In genomic region chr16:75011634-75012307, GRCh38 we compare ENCODE assay signal across 9 cellular contexts. TPM values are rescaled to one million over a fixed set of nuclear protein-coding genes. Genes with fewer than 3 reads are reported as not detected.
A peak's percentile ranks its signal among the peaks of the same experiment; 100 is the strongest.
DNase-seq lines count a peak whose midpoint lies in the region; ATAC-seq and TF ChIP-seq lines count a peak whose summit lies in the region.
"Had no signal": no experiment of that assay in that cellular context is flagged by ENCODE, and none has a peak within 500 bp of the region (broad histone marks: within the 10 kb centered on the region; RNA-seq: fewer than 3 reads in every experiment).

No MANE protein-coding gene starts in this region.

- ATAC-seq in HG02840 (IDR thresholded peaks at IDR 0.05; ENCODE audit: low FRiP score, unreplicated experiment) (peak; percentile 50), lung (ENCODE audit: insufficient read depth, low FRiP score) (peak; percentile 86)

- H3K4me3 ChIP-seq in lung (no peak overlapping the region), stomach smooth muscle (ENCODE audit: low read length in 2 of 2) (peak overlapping the region in 1 of 2 donors; percentile 22)

- peaks cover 17% of the 10 kb centered on the region for H3K4me1 Mint-ChIP-seq in MCF 10A (ENCODE audit: insufficient read depth, unreplicated experiment)

- H3K27me3 ChIP-seq in lung (ENCODE audit: control insufficient read depth, insufficient read depth) (no peaks in the 10 kb centered on the region), stomach smooth muscle (ENCODE audit: control insufficient read depth in 1 of 2, insufficient read depth in 2 of 2, low read length in 2 of 2) (no peaks in the 10 kb centered on the region)

- POLR2A ChIA-PET in RWPE1 (lab: Yijun Ruan, JAX; ENCODE audit: low non-redundant PET) = no interaction called here
- POLR2A ChIA-PET in MCF 10A (lab: Yijun Ruan, JAX) = interaction anchor here (0.6 to 4.4 kb wide), 15 partner anchors 9 to 637 kb away, joined by 3 to 65 read pairs (median 4); partner anchors contain the start of genes LDHD, MLKL, WDR59 and ZNRF1

- TF ChIP-seq CTCF in RWPE1 (conservative IDR thresholded peaks at IDR 0.05; ENCODE audit: low read depth) (no peak), MCF 10A (IDR thresholded peaks at IDR 0.05; ENCODE audit: unreplicated experiment) (no peak), lung (IDR thresholded peaks at IDR 0.05; ENCODE audit: control extremely low read depth, extremely low read depth) (no peak)

- H3K27ac ChIP-seq in RWPE1 (peak overlapping the region; percentile 76), lung (ENCODE audit: low read depth in 1 of 2, low read length in 1 of 2) (peak overlapping the region; percentile 75 to 83), stomach smooth muscle (ENCODE audit: low read length) (peak overlapping the region; percentile 72)
- H3K27ac ChIP-seq: C4-2B had no signal

- peaks cover 12% of the 10 kb centered on the region for H3K36me3 Mint-ChIP-seq in MCF 10A (ENCODE audit: insufficient read depth, unreplicated experiment)

- H3K9me3 Mint-ChIP-seq in MCF 10A (ENCODE audit: unreplicated experiment) = no peaks in the 10 kb centered on the region

- peak overlapping the region; percentile 0 to 44 for H3K9ac ChIP-seq in stomach smooth muscle (ENCODE audit: low read length in 2 of 2)

- H3K27me3 Mint-ChIP-seq in MCF 10A (ENCODE audit: insufficient read depth, unreplicated experiment) = no peaks in the 10 kb centered on the region

- WGBS in lung, 2 donors = 30 to 47% methylated on average over 3 of the region's 3 CpGs

- H3K4me1 ChIP-seq in lung (ENCODE audit: control insufficient read depth in 2 of 2, insufficient read depth in 2 of 2, low read length in 2 of 2) = peaks cover 8 to 16% of the 10 kb centered on the region in 2 donors
- H3K4me1 ChIP-seq in stomach smooth muscle (ENCODE audit: control insufficient read depth, insufficient read depth, low read length) = peaks cover 11% of the 10 kb centered on the region

- DNase-seq in NCI-H2171 treated with DMSO at 0.1 percent for 48 hours (lab: John Stamatoyannopoulos, UW) = peak; percentile 19
- no peak for DNase-seq in NCI-H2171 (lab: John Stamatoyannopoulos, UW)
- peak; percentile 91 for DNase-seq in RWPE1 (ENCODE audit: low spot score)
- peak; percentile 92 for DNase-seq in MCF 10A (ENCODE audit: unreplicated experiment)
- no peak for DNase-seq in lung (ENCODE audit: low spot score)
- no peak for DNase-seq in germinal center (ENCODE audit: low spot score)

- CTCF ChIA-PET in RWPE1 (lab: Yijun Ruan, JAX) (interaction anchor here (0.6 to 1.5 kb wide), 4 partner anchors 8 to 118 kb away, joined by 3 to 5 read pairs (median 4); no protein-coding TSS in a partner anchor), MCF 10A (lab: Yijun Ruan, JAX) (interaction anchor here (0.7 to 4.9 kb wide), 6 partner anchors 13 to 149 kb away, joined by 3 to 50 read pairs (median 4); partner anchors contain the start of genes WDR59 and ZNRF1)

- intact Hi-C loops in MCF 10A (cut with micrococcal nuclease) = no loop called here

- H3K4me3 Mint-ChIP-seq in MCF 10A (ENCODE audit: unreplicated experiment) = peak overlapping the region; percentile 37

- BruUV-seq in MCF 10A (replicated peaks; lab: Mats Ljungman, UMichigan) = TSS peak; percentile 45

- H3K36me3 ChIP-seq in lung (ENCODE audit: control insufficient read depth in 2 of 2, insufficient read depth in 2 of 2, low read length in 2 of 2) = no peaks in the 10 kb centered on the region
- H3K36me3 ChIP-seq in stomach smooth muscle (ENCODE audit: control insufficient read depth in 2 of 2, insufficient read depth in 2 of 2, low read length in 2 of 2) = no peaks in the 10 kb centered on the region

- H3K9me3 ChIP-seq in lung (ENCODE audit: control insufficient read depth in 2 of 2, insufficient read depth in 1 of 2, low read length in 1 of 2) = no peaks in the 10 kb centered on the region
- H3K9me3 ChIP-seq in stomach smooth muscle (ENCODE audit: control insufficient read depth in 2 of 2, low read length in 2 of 2) = no peaks in the 10 kb centered on the region

- H3K27ac Mint-ChIP-seq in MCF 10A (ENCODE audit: low read depth, unreplicated experiment) = peak overlapping the region; percentile 81

RNA-seq across cellular contexts. Expression of gene ZNRF1, which starts 12.9 kb away (rescaled TPM):
- total RNA-seq in MCF 10A (2022) (8.3 and 10.5 TPM in 2 replicates), lung (10 to 100 TPM; 21.4 to 25.1 TPM)
- 10 to 100 TPM in 1 of 2 donors, 1 to 10 TPM in 1; 8.9 to 11.0 TPM for polyA plus RNA-seq in lung

RNA-seq across cellular contexts. Expression of gene WDR59, which starts 26.8 kb away (rescaled TPM):
- total RNA-seq in MCF 10A (2022) = 53.8 and 56.1 TPM in 2 replicates
- total RNA-seq in lung = 10 to 100 TPM; 51.2 to 60.1 TPM
- polyA plus RNA-seq in lung = 10 to 100 TPM; 11.2 to 12.8 TPM

Comparison
In these comparisons a context has a peak if more than half of its experiments do, and no peak if none do; other contexts are left out.
1. DNase-seq: peak in NCI-H2171 treated with DMSO at 0.1 percent for 48 hours (single experiment), RWPE1 (single experiment) and MCF 10A (single experiment); none in NCI-H2171 (single experiment), lung (single experiment) and germinal center (single experiment).
2. Peak in every context shown above with its lines, with median percentiles within 50 percentile points of each other: H3K27ac ChIP-seq.